13 cellular contexts compared by ENCODE assay signal in genomic region chrX:15207384-15207783, GRCh38.
"Had no signal": no experiment of that assay in that cellular context is flagged by ENCODE, and none has a peak within 500 bp of the region (broad histone marks: within the 10 kb centered on the region; RNA-seq: fewer than 3 reads in every experiment).

No MANE protein-coding gene starts in this region.

- H3K4me1 Mint-ChIP-seq: nephron progenitor cell had no signal

- ATAC-seq: effector memory CD8-positive, alpha-beta T cell; upper lobe of right lung had no signal

- H3K9me3 Mint-ChIP-seq: activated T-helper 2 cell treated with anti-CD3 and anti-CD28 coated beads, Interferon-gamma antibody, Interleukin-2, Interleukin-4, amounts not matched to agents 10 μg/mL and 5 μg/mL and 100 μg/mL, durations not matched to agents 14 hours and 24 hours and 36 hours; dendritic cell treated with granulocyte-macrophage colony-stimulating factor and Interleukin-4, amounts not matched to agents 40 ng/mL and 50 ng/mL, for 4 days; effector memory CD8-positive, alpha-beta T cell had no signal

- H3K4me3 Mint-ChIP-seq: activated CD4-positive, alpha-beta memory T cell treated with anti-CD3 and anti-CD28 coated beads, Interleukin-2, amount 10 ng/mL, durations not matched to agents 7 days and 5 days; dendritic cell treated with granulocyte-macrophage colony-stimulating factor and Interleukin-4, amounts not matched to agents 40 ng/mL and 50 ng/mL, for 4 days; effector memory CD8-positive, alpha-beta T cell; nephron progenitor cell had no signal

- H3K27ac Mint-ChIP-seq: activated CD4-positive, alpha-beta memory T cell treated with anti-CD3 and anti-CD28 coated beads, Interleukin-2, amount 10 ng/mL, durations not matched to agents 7 days and 5 days; activated T-helper 2 cell treated with anti-CD3 and anti-CD28 coated beads, Interferon-gamma antibody, Interleukin-2, Interleukin-4, amounts not matched to agents 10 μg/mL and 5 μg/mL and 100 μg/mL, durations not matched to agents 14 hours and 24 hours and 36 hours; dendritic cell treated with granulocyte-macrophage colony-stimulating factor and Interleukin-4, amounts not matched to agents 40 ng/mL and 50 ng/mL, for 4 days; nephron progenitor cell; progenitor cell of endocrine pancreas had no signal

- DNase-seq: activated CD4-positive, alpha-beta memory T cell treated with anti-CD3 and anti-CD28 coated beads, Interleukin-2, amount 10 ng/mL, durations not matched to agents 7 days and 5 days; activated CD4-positive, CD25-positive, alpha-beta regulatory T cell treated with anti-CD3 and anti-CD28 coated beads, Interleukin-2, amount 50 U/mL, for 72 hours; activated CD8-positive, alpha-beta memory T cell treated with anti-CD3 and anti-CD28 coated beads, Interleukin-2, amount 50 U/mL, for 4 hours; activated naive CD4-positive, alpha-beta T cell treated with anti-CD3 and anti-CD28 coated beads, Interleukin-2, amount 50 U/mL, for 16 hours; effector memory CD8-positive, alpha-beta T cell; foreskin melanocyte; mesenchymal stem cell; nephron progenitor cell; occipital lobe; upper lobe of right lung had no signal

- H3K27me3 Mint-ChIP-seq: activated CD4-positive, alpha-beta memory T cell treated with anti-CD3 and anti-CD28 coated beads, Interleukin-2, amount 10 ng/mL, durations not matched to agents 7 days and 5 days; dendritic cell treated with granulocyte-macrophage colony-stimulating factor and Interleukin-4, amounts not matched to agents 40 ng/mL and 50 ng/mL, for 4 days; effector memory CD8-positive, alpha-beta T cell; progenitor cell of endocrine pancreas had no signal
